Comparison of ENCODE assay signal across 1 cellular context in genomic region chr3:53382106-53382505, GRCh38.
TF ChIP-seq lines count a peak whose summit lies in the region.

No MANE protein-coding gene starts in this region.

TF ChIP-seq in A549, 52 proteins besides CTCF, POLR2A, EP300 and RAD21 (continued from another document):
- TF ChIP-seq, protein P1, sequence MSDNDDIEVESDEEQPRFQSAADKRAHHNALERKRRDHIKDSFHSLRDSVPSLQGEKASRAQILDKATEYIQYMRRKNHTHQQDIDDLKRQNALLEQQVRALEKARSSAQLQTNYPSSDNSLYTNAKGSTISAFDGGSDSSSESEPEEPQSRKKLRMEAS (IDR thresholded peaks at IDR 0.05), result no peak
- no peak for TF ChIP-seq POLR2AphosphoS2 (conservative IDR thresholded peaks at IDR 0.05; ENCODE audit: low read length)
- TF ChIP-seq, protein P2, sequence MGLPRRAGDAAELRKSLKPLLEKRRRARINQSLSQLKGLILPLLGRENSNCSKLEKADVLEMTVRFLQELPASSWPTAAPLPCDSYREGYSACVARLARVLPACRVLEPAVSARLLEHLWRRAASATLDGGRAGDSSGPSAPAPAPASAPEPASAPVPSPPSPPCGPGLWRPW (IDR thresholded peaks at IDR 0.05), result no peak
- TF ChIP-seq, protein P3, sequence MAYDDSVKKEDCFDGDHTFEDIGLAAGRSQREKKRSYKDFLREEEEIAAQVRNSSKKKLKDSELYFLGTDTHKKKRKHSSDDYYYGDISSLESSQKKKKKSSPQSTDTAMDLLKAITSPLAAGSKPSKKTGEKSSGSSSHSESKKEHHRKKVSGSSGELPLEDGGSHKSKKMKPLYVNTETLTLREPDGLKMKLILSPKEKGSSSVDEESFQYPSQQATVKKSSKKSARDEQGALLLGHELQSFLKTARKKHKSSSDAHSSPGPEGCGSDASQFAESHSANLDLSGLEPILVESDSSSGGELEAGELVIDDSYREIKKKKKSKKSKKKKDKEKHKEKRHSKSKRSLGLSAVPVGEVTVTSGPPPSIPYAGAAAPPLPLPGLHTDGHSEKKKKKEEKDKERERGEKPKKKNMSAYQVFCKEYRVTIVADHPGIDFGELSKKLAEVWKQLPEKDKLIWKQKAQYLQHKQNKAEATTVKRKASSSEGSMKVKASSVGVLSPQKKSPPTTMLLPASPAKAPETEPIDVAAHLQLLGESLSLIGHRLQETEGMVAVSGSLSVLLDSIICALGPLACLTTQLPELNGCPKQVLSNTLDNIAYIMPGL (CRISPR knock-in tag; IDR thresholded peaks at IDR 0.05; ENCODE audit: borderline replicate concordance), result no peak
- TF ChIP-seq CBX2 (IDR thresholded peaks at IDR 0.05; ENCODE audit: borderline replicate concordance, low read depth), result no peak
- no peak for TF ChIP-seq KDM5A (IDR thresholded peaks at IDR 0.05)
TF ChIP-seq in A549: peak in this region for 0.
